20 cellular contexts compared by ENCODE assay signal in genomic region chr13:59960683-59961082, GRCh38.
"Had no signal": no experiment of that assay in that cellular context is flagged by ENCODE, and none has a peak within 500 bp of the region (broad histone marks: within the 10 kb centered on the region; RNA-seq: fewer than 3 reads in every experiment).

No MANE protein-coding gene starts in this region.

- H3K4me3 ChIP-seq: adrenal gland, breast epithelium, colonic mucosa, gastroesophageal sphincter, smooth muscle cell, stomach, transverse colon, uterus had no signal

- ATAC-seq: activated CD8-positive, alpha-beta T cell treated with anti-CD3 and anti-CD28 coated beads, Interleukin-2, amount 10 ng/mL, durations not matched to agents 7 days and 5 days; gastroesophageal sphincter; sciatic nerve; stimulated activated memory B cell treated with anti-CD40 and anti-IgM and Interleukin-4, amounts not matched to agents 10 μg/mL and 1 μg/mL and 100 μg/mL, for 72 hours had no signal

- DNase-seq: activated CD4-positive, alpha-beta T cell treated with anti-CD3 and anti-CD28 coated beads for 1 hour; activated CD4-positive, alpha-beta T cell treated with anti-CD3 and anti-CD28 coated beads, Interleukin-2, amount 50 U/mL, for 1 hour; activated CD8-positive, alpha-beta T cell treated with anti-CD3 and anti-CD28 coated beads, Interleukin-2, amount 10 ng/mL, durations not matched to agents 7 days and 5 days; activated gamma-delta T cell treated with Interleukin-2 at 50 U/mL for 16 hours; adrenal gland; colonic mucosa; endodermal cell; head of caudate nucleus; hypothalamus; mesenchymal stem cell; stimulated activated CD4-positive, alpha-beta T cell treated with anti-CD3 and anti-CD28 coated beads, Interleukin-15, amount 100 ng/mL, for 24 hours; stomach; T-helper 9 cell; transverse colon; uterus had no signal
